Comparison of ENCODE assay signal across 16 cellular contexts in genomic region chr7:139909379-139910050, GRCh38.
A peak's percentile ranks its signal among the peaks of the same experiment; 100 is the strongest.
DNase-seq lines count a peak whose midpoint lies in the region; ATAC-seq, FAIRE-seq and TF ChIP-seq lines count a peak whose summit lies in the region.
"Had no signal": no experiment of that assay in that cellular context is flagged by ENCODE, and none has a peak within 500 bp of the region (broad histone marks: within the 10 kb centered on the region; RNA-seq: fewer than 3 reads in every experiment).

No MANE protein-coding gene starts in this region.

- FAIRE-seq in bronchial epithelial cell (lab: Jason Lieb, UNC), result no peak

- no peak overlapping the region for H3K4me3 ChIP-seq in bronchial epithelial cell (ENCODE audit: low read depth, low read length)

- H3K4me1 Mint-ChIP-seq in nephron, result peaks cover 12% of the 10 kb centered on the region

- H3K27me3 ChIP-seq in bronchial epithelial cell (ENCODE audit: control insufficient read depth, insufficient read depth, low read length), result no peaks in the 10 kb centered on the region

- peaks cover 5% of the 10 kb centered on the region for H3K27me3 Mint-ChIP-seq in nephron (ENCODE audit: low read depth)

- no peaks in the 10 kb centered on the region for H3K36me3 ChIP-seq in bronchial epithelial cell (ENCODE audit: control insufficient read depth, insufficient read depth, low read length)

- H3K4me3 Mint-ChIP-seq in nephron, result peak overlapping the region in 1 of 3 experiments; percentile 22
- H3K4me3 Mint-ChIP-seq: CD8-positive, alpha-beta T cell; T-helper 2 cell treated with Interferon-gamma antibody and Interleukin-4, amounts not matched to agents 5 μg/mL and 100 μg/mL, for 36 hours had no signal

- DNase-seq in NCI-H146 (lab: John Stamatoyannopoulos, UW) (peak; percentile 52), bronchial epithelial cell (ENCODE audit: low read depth) (peak; percentile 52), SIG-M5 treated with dmso at 0.1 percent for 504 hours (lab: John Stamatoyannopoulos, UW; ENCODE audit: unreplicated experiment) (no peak)
- DNase-seq: activated CD4-positive, alpha-beta T cell treated with anti-CD3 and anti-CD28 coated beads, Interleukin-2, amount 50 U/mL, for 1 hour; activated effector memory CD4-positive, alpha-beta T cell treated with anti-CD3 and anti-CD28 coated beads, Interleukin-2, amount 50 U/mL, for 16 hours; CD8-positive, alpha-beta T cell; NCI-H187 treated with DMSO at 0.1 percent for 48 hours had no signal

- H3K27ac Mint-ChIP-seq in nephron, result peak overlapping the region in 2 of 3 experiments; percentile 21 to 48
- H3K27ac Mint-ChIP-seq: brain; CD8-positive, alpha-beta T cell; T-helper 2 cell treated with Interferon-gamma antibody and Interleukin-4, amounts not matched to agents 5 μg/mL and 100 μg/mL, for 36 hours had no signal

- peaks cover 10% of the 10 kb centered on the region for H3K36me3 Mint-ChIP-seq in nephron (ENCODE audit: low read depth)
- H3K36me3 Mint-ChIP-seq: brain; CD8-positive, alpha-beta T cell had no signal

- H3K9me3 Mint-ChIP-seq in nephron, result peaks cover 20% of the 10 kb centered on the region

- H3K27ac ChIP-seq in C4-2B, result peak overlapping the region; percentile 34; the same call in 1 of the 2 replicates
- H3K27ac ChIP-seq: KMS-11 had no signal

- ATAC-seq in HG03175 (IDR thresholded peaks at IDR 0.05; ENCODE audit: unreplicated experiment), result no peak
- no peak for ATAC-seq in GM19328 (IDR thresholded peaks at IDR 0.05; ENCODE audit: unreplicated experiment)
- no peak for ATAC-seq in HG02798 (IDR thresholded peaks at IDR 0.05; ENCODE audit: poor library complexity, unreplicated experiment)
- ATAC-seq: CD8-positive, alpha-beta T cell; Panc1 had no signal

- TF ChIP-seq CTCF in C4-2B (conservative IDR thresholded peaks at IDR 0.05) (no peak; the same call in 1 of the 2 replicates), bronchial epithelial cell (IDR thresholded peaks at IDR 0.05; ENCODE audit: insufficient read depth, low read length, severe bottlenecking) (no peak), nephron (IDR thresholded peaks at IDR 0.05; ENCODE audit: unreplicated experiment in 3 of 3) (no peak)
